In genomic region chr13:103876571-103876970, GRCh38 we compare ENCODE assay signal across 17 cellular contexts.
"Had no signal": no experiment of that assay in that cellular context is flagged by ENCODE, and none has a peak within 500 bp of the region (broad histone marks: within the 10 kb centered on the region; RNA-seq: fewer than 3 reads in every experiment).

No MANE protein-coding gene starts in this region.

- ATAC-seq: left lobe of liver; mucosa of descending colon; naive thymus-derived CD8-positive, alpha-beta T cell had no signal

- H3K4me1 ChIP-seq: ascending aorta had no signal

- H3K4me1 Mint-ChIP-seq: activated naive CD8-positive, alpha-beta T cell treated with anti-CD3 and anti-CD28 coated beads, Interleukin-2, amount 10 ng/mL, durations not matched to agents 7 days and 5 days; immature natural killer cell; naive thymus-derived CD8-positive, alpha-beta T cell had no signal

- H3K9me3 ChIP-seq: ascending aorta, mucosa of descending colon, neutrophil had no signal

- H3K36me3 ChIP-seq: ascending aorta, cardiac muscle cell, neutrophil had no signal

- H3K27ac ChIP-seq: ascending aorta, cardiac muscle cell, neutrophil had no signal

- H3K27ac Mint-ChIP-seq: activated naive CD8-positive, alpha-beta T cell treated with anti-CD3 and anti-CD28 coated beads, Interleukin-2, amount 10 ng/mL, durations not matched to agents 7 days and 5 days; immature natural killer cell; naive thymus-derived CD8-positive, alpha-beta T cell; stimulated activated naive CD8-positive, alpha-beta T cell treated with anti-CD3 and anti-CD28 coated beads, Interleukin-15, Interleukin-2, amounts not matched to agents 100 ng/mL and 50 ng/mL, for 24 hours had no signal

- H3K4me3 ChIP-seq: ascending aorta, cardiac muscle cell, mucosa of descending colon had no signal

- DNase-seq: activated CD4-positive, alpha-beta T cell treated with anti-CD3 and anti-CD28 coated beads, Interleukin-2, amount 50 U/mL, for 48 hours; activated CD4-positive, CD25-positive, alpha-beta regulatory T cell treated with anti-CD3 and anti-CD28 coated beads, Interleukin-2, amount 50 U/mL, for 72 hours; activated gamma-delta T cell treated with Interleukin-2 at 50 U/mL for 16 hours; activated naive CD8-positive, alpha-beta T cell treated with anti-CD3 and anti-CD28 coated beads, Interleukin-2, amount 10 ng/mL, durations not matched to agents 7 days and 5 days; activated T-cell treated with anti-CD3 and anti-CD28 coated beads, Interleukin-2, amount 50 U/mL, for 48 hours; immature natural killer cell; mammary epithelial cell; mucosa of descending colon; naive thymus-derived CD8-positive, alpha-beta T cell; retina; stimulated activated CD4-positive, alpha-beta T cell treated with anti-CD3 and anti-CD28 coated beads, Interleukin-15, amount 100 ng/mL, for 24 hours; stimulated activated CD4-positive, alpha-beta T cell treated with anti-CD3 and anti-CD28 coated beads, Interleukin-4, amount 100 ng/mL, for 24 hours had no signal

- H3K27me3 Mint-ChIP-seq: activated naive CD8-positive, alpha-beta T cell treated with anti-CD3 and anti-CD28 coated beads, Interleukin-2, amount 10 ng/mL, durations not matched to agents 7 days and 5 days; naive thymus-derived CD8-positive, alpha-beta T cell; stimulated activated naive CD8-positive, alpha-beta T cell treated with anti-CD3 and anti-CD28 coated beads, Interleukin-15, Interleukin-2, amounts not matched to agents 100 ng/mL and 50 ng/mL, for 24 hours had no signal

- H3K4me3 Mint-ChIP-seq: activated naive CD8-positive, alpha-beta T cell treated with anti-CD3 and anti-CD28 coated beads, Interleukin-2, amount 10 ng/mL, durations not matched to agents 7 days and 5 days; immature natural killer cell; naive thymus-derived CD8-positive, alpha-beta T cell; stimulated activated naive CD8-positive, alpha-beta T cell treated with anti-CD3 and anti-CD28 coated beads, Interleukin-15, Interleukin-2, amounts not matched to agents 100 ng/mL and 50 ng/mL, for 24 hours had no signal

- H3K36me3 Mint-ChIP-seq: activated naive CD8-positive, alpha-beta T cell treated with anti-CD3 and anti-CD28 coated beads, Interleukin-2, amount 10 ng/mL, durations not matched to agents 7 days and 5 days; immature natural killer cell; naive thymus-derived CD8-positive, alpha-beta T cell had no signal

- H3K27me3 ChIP-seq: ascending aorta, cardiac muscle cell, neutrophil had no signal
